ENCODE assay signal across 8 cellular contexts in genomic region chr2:126658910-126659613, GRCh38. TPM values are rescaled to one million over a fixed set of nuclear protein-coding genes. Genes with fewer than 3 reads are reported as not detected.
A peak's percentile ranks its signal among the peaks of the same experiment; 100 is the strongest.
DNase-seq lines count a peak whose midpoint lies in the region; ATAC-seq and TF ChIP-seq lines count a peak whose summit lies in the region.

No MANE protein-coding gene starts in this region.

- TF ChIP-seq CTCF in IMR-90 (conservative IDR thresholded peaks at IDR 0.05; ENCODE audit: low read depth, low read length) = no peak
- TF ChIP-seq CTCF in heart left ventricle (IDR thresholded peaks at IDR 0.05) = peak in 4 of 12 donors; percentile 20 to 27 (median 24)
- peak in 1 of 11 experiments; percentile 15 for TF ChIP-seq CTCF in spleen (IDR thresholded peaks at IDR 0.05 in 8 of 11, conservative IDR thresholded peaks at IDR 0.05 in 3 of 11)

- CTCF ChIA-PET in IMR-90 (lab: Yijun Ruan, JAX) = no interaction called here

- no peaks in the 10 kb centered on the region for H3K27me3 Mint-ChIP-seq in activated T-cell treated with anti-CD3 and anti-CD28 coated beads, Interleukin-2, amount 50 U/mL, for 24 hours

- peak overlapping the region; percentile 45 for H3K56ac ChIP-seq in IMR-90 (ENCODE audit: extremely low read depth, insufficient read depth, low read length)

- H3K27ac ChIP-seq in IMR-90 (ENCODE audit: insufficient read depth, low read length) (peak overlapping the region; percentile 77), heart left ventricle (peak overlapping the region; percentile 96 to 100 (median 98)), spleen (peak overlapping the region; percentile 84 to 97 (median 94))

- no peak overlapping the region; the same call in 1 of the 2 replicates for H3K9ac ChIP-seq in IMR-90 (ENCODE audit: low read depth, low read length)

- in situ Hi-C loops in IMR-90 (cut with MboI; ENCODE audit: low sequenced_read_pairs) = no loop called here

- H4K8ac ChIP-seq in IMR-90 (ENCODE audit: low read depth in 2 of 2, low read length in 2 of 2) = peak overlapping the region; percentile 5 to 53; a peak in 3 of 4 replicates

- H3K23ac ChIP-seq in IMR-90 (ENCODE audit: low read depth, low read length) = peak overlapping the region; percentile 31; the same call in 1 of the 2 replicates

- peak overlapping the region; percentile 24 for H3K4me2 ChIP-seq in IMR-90 (ENCODE audit: low read depth, low read length)

- 67% methylated on average over 2 of the region's 11 CpGs; no CpG with 5 or more reads in 1 of the 2 experiments for WGBS in IMR-90 (ENCODE audit: extremely low coverage in 2 of 2, insufficient read length in 1 of 2), 2 experiments
- WGBS in heart left ventricle, 4 donors = 5 to 11% (median 8%) methylated on average over 11 of the region's 11 CpGs
- 7 to 19% (median 9%) methylated on average over 7 to 11 of the region's 11 CpGs for WGBS in spleen, 5 donors

- peak overlapping the region; percentile 68 for H2AK5ac ChIP-seq in IMR-90 (ENCODE audit: low read depth, low read length)

- peaks cover 9% of the 10 kb centered on the region; the same call in 1 of the 2 replicates for H3K36me3 ChIP-seq in IMR-90 (ENCODE audit: control insufficient read depth, insufficient read depth, low read length)
- peaks cover 0 to 6% (median 0%) of the 10 kb centered on the region in 9 donors for H3K36me3 ChIP-seq in heart left ventricle
- H3K36me3 ChIP-seq in spleen = peaks cover 0 to 12% (median 6%) of the 10 kb centered on the region in 6 donors

- TF ChIP-seq RAD21 in IMR-90 (IDR thresholded peaks at IDR 0.05; ENCODE audit: low read length) = peak; percentile 27; the same call in 1 of the 2 replicates

- peak overlapping the region; percentile 76 for H3K4me3 Mint-ChIP-seq in activated T-cell treated with anti-CD3 and anti-CD28 coated beads, Interleukin-2, amount 50 U/mL, for 24 hours

- POLR2A ChIA-PET in IMR-90 (lab: Charles Lee; ENCODE audit: unreplicated experiment) = no interaction called here

- dilution Hi-C loops in IMR-90 (cut with HindIII; ENCODE audit: low sequenced_read_pairs, unreplicated experiment) = no loop called here

- H2BK120ac ChIP-seq in IMR-90 (ENCODE audit: low read depth, low read length) = peak overlapping the region; percentile 82; the same call in 1 of the 2 replicates

- H4K20me1 ChIP-seq in IMR-90 (ENCODE audit: insufficient read depth, low read length) = peaks cover 29% of the 10 kb centered on the region

- peak overlapping the region; percentile 36 for H4K5ac ChIP-seq in IMR-90 (ENCODE audit: low read depth, low read length)

- ATAC-seq in GM21423 (IDR thresholded peaks at IDR 0.05; ENCODE audit: unreplicated experiment) (peak; percentile 48), IMR-90 (ENCODE audit: low read depth) (no peak), heart left ventricle (peak; percentile 17 to 57 (median 28))

- H3K27ac Mint-ChIP-seq in activated T-cell treated with anti-CD3 and anti-CD28 coated beads, Interleukin-2, amount 50 U/mL, for 24 hours = peak overlapping the region; percentile 98

- peaks cover 75% of the 10 kb centered on the region for H3K36me3 Mint-ChIP-seq in activated T-cell treated with anti-CD3 and anti-CD28 coated beads, Interleukin-2, amount 50 U/mL, for 24 hours (ENCODE audit: low read depth)

- peak overlapping the region; percentile 6; the same call in 1 of the 2 replicates for H3K14ac ChIP-seq in IMR-90 (replicated peaks; ENCODE audit: low read depth, low read length)

- no TSS peak for BruUV-seq in IMR-90 (replicated peaks; lab: Mats Ljungman, UMichigan)

- peaks cover 7% of the 10 kb centered on the region; the same call in 1 of the 2 replicates for H3K9me1 ChIP-seq in IMR-90 (ENCODE audit: insufficient read depth, low read length)

- TF ChIP-seq POLR2A in IMR-90 (IDR thresholded peaks at IDR 0.05; ENCODE audit: low read depth, low read length) = no peak
- no peak for TF ChIP-seq POLR2A in heart left ventricle (IDR thresholded peaks at IDR 0.05)
- TF ChIP-seq POLR2A in spleen (IDR thresholded peaks at IDR 0.05) = no peak

- H3K4me3 ChIP-seq in IMR-90 (ENCODE audit: insufficient read depth, low read depth, low read length) (no peak overlapping the region), heart left ventricle (peak overlapping the region in 6 of 12 donors; percentile 3 to 85 (median 42)), spleen (peak overlapping the region in 4 of 8 donors; percentile 0 to 85 (median 41))

- H3K4me1 ChIP-seq in IMR-90 (ENCODE audit: control insufficient read depth, insufficient read depth, low read length) (peaks cover 20% of the 10 kb centered on the region), heart left ventricle (peaks cover 17 to 87% (median 83%) of the 10 kb centered on the region in 12 donors), spleen (peaks cover 66 to 95% (median 86%) of the 10 kb centered on the region in 6 donors)

- H2AK9ac ChIP-seq in IMR-90 (replicated peaks; ENCODE audit: low read depth, low read length, poor library complexity) = peak overlapping the region; percentile 49

- H3K9me3 Mint-ChIP-seq in activated T-cell treated with anti-CD3 and anti-CD28 coated beads, Interleukin-2, amount 50 U/mL, for 24 hours = no peaks in the 10 kb centered on the region

- peaks cover 74% of the 10 kb centered on the region for H3K4me1 Mint-ChIP-seq in activated T-cell treated with anti-CD3 and anti-CD28 coated beads, Interleukin-2, amount 50 U/mL, for 24 hours (ENCODE audit: low read depth)

- H3K9me3 ChIP-seq in IMR-90 (ENCODE audit: control insufficient read depth, insufficient read depth, low read length) (no peaks in the 10 kb centered on the region), heart left ventricle (no peaks in the 10 kb centered on the region), spleen (no peaks in the 10 kb centered on the region)

- intact Hi-C loops in IMR-90 (cut with micrococcal nuclease) (loop anchor here (1.0 to 10.0 kb wide), 5 partner anchors 42 to 448 kb away; partner anchors contain the start of gene BIN1), heart left ventricle (cut with DNase I) (loop anchor here (2.0 to 10.0 kb wide), 11 partner anchors 38 to 132 kb away; no protein-coding TSS in a partner anchor), spleen (cut with DNase I; ENCODE audit: low total_unique reads) (no loop called here)

- peak overlapping the region; percentile 22 for H3K18ac ChIP-seq in IMR-90 (ENCODE audit: low read depth, low read length)

- peak overlapping the region; percentile 35; the same call in 1 of the 2 replicates for H2BK20ac ChIP-seq in IMR-90 (ENCODE audit: low read depth, low read length)

- H3K4ac ChIP-seq in IMR-90 (ENCODE audit: low read depth, low read length) = peak overlapping the region; percentile 67

- H2AFZ ChIP-seq in IMR-90 (replicated peaks; ENCODE audit: low read length, poor library complexity) = peak overlapping the region; percentile 77

- peak overlapping the region; percentile 20 for H4K91ac ChIP-seq in IMR-90 (ENCODE audit: insufficient read depth, low read depth, low read length)

- no peaks in the 10 kb centered on the region for H3K27me3 ChIP-seq in IMR-90 (ENCODE audit: control insufficient read depth, insufficient read depth, low read length)
- no peaks in the 10 kb centered on the region for H3K27me3 ChIP-seq in heart left ventricle
- H3K27me3 ChIP-seq in spleen (replicated peaks in 1 of 7) = no peaks in the 10 kb centered on the region

- H3K79me1 ChIP-seq in IMR-90 (ENCODE audit: low read depth in 1 of 2, low read length in 2 of 2) = peaks cover 10 to 58% of the 10 kb centered on the region in 2 experiments

- DNase-seq in Daoy (ENCODE audit: low read depth) (peak; percentile 68), IMR-90 (peak; percentile 73), heart left ventricle (peak; percentile 74 to 89 (median 85)), spleen (peak; percentile 92), DMS153 (lab: John Stamatoyannopoulos, UW) (no peak), COR-L47 (lab: John Stamatoyannopoulos, UW) (no peak)
- DNase-seq in activated T-cell treated with anti-CD3 and anti-CD28 coated beads, Interleukin-2, amount 50 U/mL, for 24 hours = peak; percentile 71

- H2BK15ac ChIP-seq in IMR-90 (ENCODE audit: low read depth, low read length) = peak overlapping the region; percentile 59; the same call in 2 of the 3 replicates

- peak overlapping the region; percentile 71 for H2BK5ac ChIP-seq in IMR-90 (ENCODE audit: low read depth, low read length, poor library complexity, severe bottlenecking)

TF ChIP-seq in IMR-90, 13 proteins besides CTCF, POLR2A, EP300 and RAD21:
- TF ChIP-seq USF2 (IDR thresholded peaks at IDR 0.05; ENCODE audit: low read depth, low read length) = peak; percentile 82
- TF ChIP-seq RCOR1 (IDR thresholded peaks at IDR 0.05; ENCODE audit: insufficient replicate concordance, low read length) = no peak
- no peak for TF ChIP-seq ELK1 (IDR thresholded peaks at IDR 0.05; ENCODE audit: borderline replicate concordance, low read depth, low read length)
- peak; percentile 95 for TF ChIP-seq BHLHE40 (IDR thresholded peaks at IDR 0.05; ENCODE audit: low read depth, low read length)
- no peak for TF ChIP-seq CEBPB (IDR thresholded peaks at IDR 0.05; ENCODE audit: low read depth, low read length)
- 0 out of 2 replicates have a peak, but pooled peaks have one; percentile 24 for TF ChIP-seq MAZ (IDR thresholded peaks at IDR 0.05; ENCODE audit: borderline replicate concordance, low read depth, low read length)
- TF ChIP-seq MAFK (IDR thresholded peaks at IDR 0.05; ENCODE audit: low read depth, low read length) = no peak
TF ChIP-seq in IMR-90: peak in this region for 3.

RNA-seq across cellular contexts. Expression of gene GYPC, which starts 3.1 kb away (rescaled TPM):
- total RNA-seq in Daoy (2014; rRNA removed; shearing (Covaris generic)) = 23.6 and 33.4 TPM in 2 replicates
- total RNA-seq in IMR-90 (2012; rRNA removed) (53.4 and 53.6 TPM in 2 replicates), heart left ventricle (100 to 1,000 TPM; 108 to 149 (median 128) TPM), spleen (100 to 1,000 TPM in 5 of 7 donors, 10 to 100 TPM in 2; 86.6 to 193 (median 138) TPM)
- polyA plus RNA-seq in IMR-90 (2012; rRNA removed) (96.3 and 103 TPM in 2 replicates), heart left ventricle (100 to 1,000 TPM; 131 to 369 TPM), spleen (100 to 1,000 TPM; 187 to 202 (median 201) TPM)
- 65.7 and 153 TPM in 2 replicates for polyA plus RNA-seq in IMR-90 (2012; cell fraction: cytosol; rRNA removed)
- 35.4 and 45.3 TPM in 2 replicates for polyA plus RNA-seq in IMR-90 (2012; cell fraction: nucleus; rRNA removed; ENCODE audit: low replicate concordance)

Comparison
In these comparisons a context has a peak if more than half of its experiments do, and no peak if none do; other contexts are left out.
1. DNase-seq: peak in Daoy (single experiment), IMR-90 (single experiment), activated T-cell treated with anti-CD3 and anti-CD28 coated beads, Interleukin-2, amount 50 U/mL, for 24 hours (single experiment), heart left ventricle (5 of 5) and spleen (single experiment); none in DMS153 (single experiment) and COR-L47 (single experiment).
2. Peak in every context shown above with its lines, with median percentiles within 50 percentile points of each other: H3K27ac ChIP-seq.